8 cellular contexts compared by ENCODE assay signal in the genomic region with DNA sequence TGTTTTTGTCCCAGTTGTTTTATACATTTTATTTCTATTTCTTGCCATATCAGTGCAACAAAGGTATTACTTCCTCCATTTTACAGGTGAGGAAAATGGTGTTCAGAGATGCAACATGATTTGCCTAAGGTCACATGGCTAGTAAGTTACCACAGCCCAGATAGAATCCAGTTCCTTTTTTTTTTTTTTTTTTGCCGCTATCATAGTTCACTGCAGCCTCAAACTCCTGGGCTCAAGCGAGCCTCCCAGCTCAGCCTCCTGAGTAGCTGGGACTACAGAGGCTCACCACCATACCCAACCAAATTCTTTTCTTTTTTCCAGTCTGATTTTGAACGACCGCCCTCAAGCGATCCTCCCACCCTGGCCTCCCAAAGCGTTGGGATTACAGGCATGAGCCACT. TPM values are rescaled to one million over a fixed set of nuclear protein-coding genes. Genes with fewer than 3 reads are reported as not detected.
DNase-seq lines count a peak whose midpoint lies in the region; ATAC-seq lines count a peak whose summit lies in the region.

No MANE protein-coding gene starts in this region.

- no peaks in the 10 kb centered on the region for H3K27me3 ChIP-seq in stomach smooth muscle (ENCODE audit: control insufficient read depth in 1 of 2, insufficient read depth in 2 of 2, low read length in 2 of 2)

- H3K27me3 Mint-ChIP-seq in activated CD8-positive, alpha-beta memory T cell treated with anti-CD3 and anti-CD28 coated beads, Interleukin-2, amount 10 ng/mL, durations not matched to agents 7 days and 5 days = no peaks in the 10 kb centered on the region

- H3K27ac Mint-ChIP-seq in activated CD8-positive, alpha-beta memory T cell treated with anti-CD3 and anti-CD28 coated beads, Interleukin-2, amount 10 ng/mL, durations not matched to agents 7 days and 5 days = peak overlapping the region; percentile 91

- CTCF ChIA-PET in activated CD8-positive, alpha-beta memory T cell treated with anti-CD3 and anti-CD28 coated beads, Interleukin-2, amount 10 ng/mL, durations not matched to agents 7 days and 5 days (lab: Charles Lee) = interaction anchor here (0.7 to 5.6 kb wide), 16 partner anchors 10 to 547 kb away, joined by 3 to 49 read pairs (median 6); partner anchors contain the start of gene G3BP1

- peak overlapping the region; percentile 29 to 93 for H3K9ac ChIP-seq in stomach smooth muscle (ENCODE audit: low read length in 2 of 2)

- H3K9me3 Mint-ChIP-seq in activated CD8-positive, alpha-beta memory T cell treated with anti-CD3 and anti-CD28 coated beads, Interleukin-2, amount 10 ng/mL, durations not matched to agents 7 days and 5 days (ENCODE audit: low read depth) = no peaks in the 10 kb centered on the region

- peaks cover 40% of the 10 kb centered on the region for H3K4me1 ChIP-seq in stomach smooth muscle (ENCODE audit: control insufficient read depth, insufficient read depth, low read length)

- peak overlapping the region; percentile 93 to 94 for H3K4me3 ChIP-seq in stomach smooth muscle (ENCODE audit: low read length in 2 of 2)

- no peak for ATAC-seq in activated CD8-positive, alpha-beta memory T cell treated with anti-CD3 and anti-CD28 coated beads, Interleukin-2, amount 10 ng/mL, durations not matched to agents 7 days and 5 days
- ATAC-seq in esophagus mucosa = peak; percentile 28
- no peak for ATAC-seq in GM19324 (IDR thresholded peaks at IDR 0.05; ENCODE audit: low FRiP score, unreplicated experiment)

- H3K4me3 Mint-ChIP-seq in activated CD8-positive, alpha-beta memory T cell treated with anti-CD3 and anti-CD28 coated beads, Interleukin-2, amount 10 ng/mL, durations not matched to agents 7 days and 5 days = peak overlapping the region; percentile 93

- peaks cover 0 to 2% of the 10 kb centered on the region in 2 donors for H3K36me3 ChIP-seq in stomach smooth muscle (ENCODE audit: control insufficient read depth in 2 of 2, insufficient read depth in 2 of 2, low read length in 2 of 2)

- peaks cover 45% of the 10 kb centered on the region for H3K4me1 Mint-ChIP-seq in activated CD8-positive, alpha-beta memory T cell treated with anti-CD3 and anti-CD28 coated beads, Interleukin-2, amount 10 ng/mL, durations not matched to agents 7 days and 5 days

- no peaks in the 10 kb centered on the region for H3K9me3 ChIP-seq in stomach smooth muscle (ENCODE audit: control insufficient read depth in 2 of 2, low read length in 2 of 2)

- DNase-seq in activated CD8-positive, alpha-beta memory T cell treated with anti-CD3 and anti-CD28 coated beads, Interleukin-2, amount 10 ng/mL, durations not matched to agents 7 days and 5 days = no peak
- DNase-seq in activated CD8-positive, alpha-beta memory T cell treated with anti-CD3 and anti-CD28 coated beads, Interleukin-2, amount 50 U/mL, for 4 hours = no peak
- DNase-seq in NAMALWA (ENCODE audit: low spot score) (peak; percentile 63), anterior cingulate cortex (lab: John Stamatoyannopoulos, UW) (no peak), RPMI8226 (no peak)

- H3K36me3 Mint-ChIP-seq in activated CD8-positive, alpha-beta memory T cell treated with anti-CD3 and anti-CD28 coated beads, Interleukin-2, amount 10 ng/mL, durations not matched to agents 7 days and 5 days = peaks cover 19% of the 10 kb centered on the region

- peak overlapping the region; percentile 87 for H3K27ac ChIP-seq in stomach smooth muscle (ENCODE audit: low read length)

RNA-seq across cellular contexts. Expression of gene CCDC69, which starts 0.5 kb away (rescaled TPM):
- 10 to 100 TPM; 73.1 to 89.1 TPM for total RNA-seq in activated CD8-positive, alpha-beta memory T cell treated with anti-CD3 and anti-CD28 coated beads, Interleukin-2, amount 10 ng/mL, durations not matched to agents 7 days and 5 days
- 8.4 TPM for total RNA-seq in esophagus mucosa

RNA-seq across cellular contexts. Expression of gene GM2A, which starts 28.6 kb away (rescaled TPM):
- total RNA-seq in activated CD8-positive, alpha-beta memory T cell treated with anti-CD3 and anti-CD28 coated beads, Interleukin-2, amount 10 ng/mL, durations not matched to agents 7 days and 5 days = 10 to 100 TPM; 13.4 to 18.7 TPM
- 118 TPM for total RNA-seq in esophagus mucosa
